ENCODE assay signal across 10 cellular contexts in the genomic region with DNA sequence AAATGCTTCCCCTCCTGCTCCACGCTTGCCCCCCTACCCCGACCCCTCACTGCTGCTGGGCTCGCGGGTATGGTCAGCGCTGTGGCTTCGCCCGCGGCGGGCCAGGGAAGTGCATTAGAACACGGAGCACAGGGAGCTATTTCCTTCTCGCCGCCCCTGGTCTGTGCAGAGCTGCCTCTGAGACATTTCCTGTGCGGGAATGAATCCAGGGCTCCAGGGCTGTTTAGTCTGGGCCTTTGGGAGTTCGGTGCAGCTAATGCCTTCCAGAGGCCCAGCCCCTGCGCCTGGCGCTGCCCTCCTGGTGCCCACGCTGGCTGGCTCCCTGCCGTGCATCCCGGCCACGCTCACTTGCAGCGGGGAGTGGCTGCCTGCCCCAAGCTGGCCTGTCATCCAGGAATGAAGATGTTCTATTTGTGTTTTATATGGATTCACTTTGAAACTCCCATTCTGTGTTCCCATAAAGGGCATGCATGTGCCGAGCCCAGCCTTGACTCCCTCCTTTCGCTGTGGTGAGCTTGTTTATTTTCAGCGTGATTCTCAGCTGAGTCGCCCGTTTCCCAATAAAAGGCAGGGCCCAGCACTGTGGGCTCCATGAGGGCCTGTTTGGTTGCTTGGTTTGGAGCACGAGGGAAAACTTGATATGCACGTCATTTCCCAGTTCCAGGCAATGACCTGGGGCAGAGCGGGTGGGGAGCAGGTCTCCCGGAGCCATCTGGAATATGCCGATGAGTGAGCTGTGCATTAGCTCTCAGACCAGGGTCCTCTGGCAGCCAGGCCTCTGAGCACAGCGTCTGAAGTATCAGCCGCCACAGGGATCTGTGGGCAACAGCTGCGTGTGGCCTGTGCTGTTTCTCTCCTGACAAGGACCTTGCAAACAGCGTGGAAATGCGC. TPM values are rescaled to one million over a fixed set of nuclear protein-coding genes. Genes with fewer than 3 reads are reported as not detected.
DNase-seq lines count a peak whose midpoint lies in the region; ATAC-seq lines count a peak whose summit lies in the region.
"Had no signal": no experiment of that assay in that cellular context is flagged by ENCODE, and none has a peak within 500 bp of the region (broad histone marks: within the 10 kb centered on the region; RNA-seq: fewer than 3 reads in every experiment).

No MANE protein-coding gene starts in this region.

- H3K27ac ChIP-seq in muscle layer of duodenum (ENCODE audit: low read length), result peak overlapping the region; percentile 90

- no peaks in the 10 kb centered on the region for H3K27me3 ChIP-seq in muscle layer of duodenum (ENCODE audit: low read depth, low read length)

- peak; percentile 58 for ATAC-seq in esophagus mucosa
- ATAC-seq in HG02970 (IDR thresholded peaks at IDR 0.05; ENCODE audit: low FRiP score, unreplicated experiment), result no peak
- no peak for ATAC-seq in GM21619 (IDR thresholded peaks at IDR 0.05; ENCODE audit: unreplicated experiment)

- H3K4me3 ChIP-seq in muscle layer of duodenum (ENCODE audit: low read depth in 1 of 2, low read length in 2 of 2), result peak overlapping the region in 1 of 2 donors; percentile 39

- no peaks in the 10 kb centered on the region for H3K36me3 ChIP-seq in muscle layer of duodenum (ENCODE audit: control insufficient read depth in 1 of 2, insufficient read depth in 2 of 2, low read length in 2 of 2)

- H3K4me1 ChIP-seq in muscle layer of duodenum (ENCODE audit: control insufficient read depth in 1 of 2, insufficient read depth in 2 of 2, low read length in 2 of 2), result peaks cover 0 to 32% of the 10 kb centered on the region in 2 donors

- peak; percentile 82 for DNase-seq in AG08395 (ENCODE audit: low spot score)
- DNase-seq in RPMI7951 (ENCODE audit: low read depth), result peak; percentile 98
- no peak for DNase-seq in effector CD8-positive, alpha-beta T cell (lab: John Stamatoyannopoulos, UW)
- DNase-seq in NCI-H82 (lab: John Stamatoyannopoulos, UW), result no peak
- DNase-seq: activated CD4-positive, alpha-beta T cell treated with anti-CD3 and anti-CD28 coated beads, Interleukin-2, amount 10 ng/mL, durations not matched to agents 24 days and 14 days; COR-L47 had no signal

- no peaks in the 10 kb centered on the region for H3K9me3 ChIP-seq in muscle layer of duodenum (ENCODE audit: control insufficient read depth in 1 of 2, low read length in 2 of 2)

RNA-seq across cellular contexts. Expression of gene SH3RF3, which starts 42.7 kb away (rescaled TPM):
- 4.3 and 4.6 TPM in 2 replicates for total RNA-seq in RPMI7951 (2014; rRNA removed; shearing (Covaris generic))
- 0.68 TPM for total RNA-seq in esophagus mucosa

Comparison
In these comparisons a context has a peak if more than half of its experiments do, and no peak if none do; other contexts are left out.
1. DNase-seq: peak in AG08395 (single experiment) and RPMI7951 (single experiment); none in effector CD8-positive, alpha-beta T cell (single experiment) and NCI-H82 (single experiment).